ENCODE assay signal across 2 cellular contexts in genomic region chr3:150144309-150144708, GRCh38.
TF ChIP-seq lines count a peak whose summit lies in the region.

No MANE protein-coding gene starts in this region.

TF ChIP-seq in IMR-90, 13 proteins besides CTCF, POLR2A, EP300 and RAD21 (continued from another document):
- TF ChIP-seq RCOR1 (IDR thresholded peaks at IDR 0.05; ENCODE audit: insufficient replicate concordance, low read length), result no peak

TF ChIP-seq in WTC11, 78 proteins besides CTCF, POLR2A, EP300 and RAD21 (continued from another document):
- TF ChIP-seq NFYB (CRISPR knock-in tag; conservative IDR thresholded peaks at IDR 0.05; ENCODE audit: low read depth), result no peak
